ENCODE assay signal across 21 cellular contexts in the genomic region with DNA sequence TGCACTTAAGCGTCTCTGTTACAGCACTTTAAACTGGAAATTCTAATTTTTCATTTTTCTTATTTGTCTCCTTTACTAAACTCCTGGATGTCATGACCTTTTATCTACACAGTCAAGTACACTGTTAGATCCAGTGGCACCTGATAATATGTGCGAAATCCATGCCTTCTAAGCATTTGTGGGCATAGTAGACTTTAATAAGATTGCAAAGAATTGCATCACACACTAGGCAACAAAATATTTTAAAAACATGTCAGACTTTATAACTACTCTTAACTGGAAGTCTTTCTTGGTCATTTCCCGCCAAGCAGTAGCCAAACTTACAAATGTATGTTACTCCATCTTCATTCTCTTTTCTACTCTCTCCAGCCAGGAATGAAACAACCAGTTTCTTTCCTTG. TPM values are rescaled to one million over a fixed set of nuclear protein-coding genes. Genes with fewer than 3 reads are reported as not detected.
DNase-seq lines count a peak whose midpoint lies in the region; TF ChIP-seq lines count a peak whose summit lies in the region.
"Had no signal": no experiment of that assay in that cellular context is flagged by ENCODE, and none has a peak within 500 bp of the region (broad histone marks: within the 10 kb centered on the region; RNA-seq: fewer than 3 reads in every experiment).

No MANE protein-coding gene starts in this region.

- H3K79me2 ChIP-seq in hepatocyte: no peaks in the 10 kb centered on the region

- no peaks in the 10 kb centered on the region for H4K20me1 ChIP-seq in hepatocyte (ENCODE audit: insufficient read depth, poor library complexity, severe bottlenecking)
- H4K20me1 ChIP-seq: BLaER1 treated with 17β-estradiol and CSF1 and Interleukin-3, amounts not matched to agents 10 nM and 100 nM had no signal

- no peak overlapping the region for H3K9ac ChIP-seq in adipocyte (ENCODE audit: low read length)
- H3K9ac ChIP-seq: BLaER1 treated with 17β-estradiol and CSF1 and Interleukin-3, amounts not matched to agents 10 nM and 100 nM had no signal

- H3K4me1 ChIP-seq in adipocyte (ENCODE audit: control insufficient read depth, insufficient read depth, low read length): no peaks in the 10 kb centered on the region
- peaks cover 8% of the 10 kb centered on the region for H3K4me1 ChIP-seq in hepatocyte (ENCODE audit: insufficient read depth)
- H3K4me1 ChIP-seq in thyroid gland: no peaks in the 10 kb centered on the region
- H3K4me1 ChIP-seq: BLaER1 treated with 17β-estradiol and CSF1 and Interleukin-3, amounts not matched to agents 10 nM and 100 nM had no signal

- TF ChIP-seq CTCF in hepatocyte (IDR thresholded peaks at IDR 0.05; ENCODE audit: poor library complexity) (no peak), thyroid gland (IDR thresholded peaks at IDR 0.05) (no peak)

- H3K4me3 ChIP-seq in adipocyte (ENCODE audit: low read length) (no peak overlapping the region), hepatocyte (no peak overlapping the region), thyroid gland (replicated peaks in 1 of 3) (no peak overlapping the region)
- H3K4me3 ChIP-seq: BLaER1 treated with 17β-estradiol and CSF1 and Interleukin-3, amounts not matched to agents 10 nM and 100 nM; Peyer's patch had no signal

- H3K9me3 ChIP-seq in adipocyte (ENCODE audit: control insufficient read depth, low read length) (no peaks in the 10 kb centered on the region), hepatocyte (ENCODE audit: low read depth) (no peaks in the 10 kb centered on the region), thyroid gland (no peaks in the 10 kb centered on the region)
- H3K9me3 ChIP-seq: Peyer's patch had no signal

- no peak for TF ChIP-seq POLR2A in thyroid gland (IDR thresholded peaks at IDR 0.05)

- H3K27me3 ChIP-seq in adipocyte (replicated peaks; ENCODE audit: control insufficient read depth, insufficient read depth, low read length) (peaks cover 6% of the 10 kb centered on the region), hepatocyte (no peaks in the 10 kb centered on the region), thyroid gland (no peaks in the 10 kb centered on the region)
- H3K27me3 ChIP-seq: BLaER1 treated with 17β-estradiol and CSF1 and Interleukin-3, amounts not matched to agents 10 nM and 100 nM; Peyer's patch had no signal

- DNase-seq in OCI-M1 (lab: John Stamatoyannopoulos, UW) (peak; percentile 36), adipocyte (ENCODE audit: low read depth) (peak; percentile 11), hepatocyte (ENCODE audit: low spot score) (no peak), renal cortical epithelial cell (ENCODE audit: low read depth) (peak; percentile 7), DMS114 treated with DMSO at 0.1 percent for 48 hours (lab: John Stamatoyannopoulos, UW; ENCODE audit: unreplicated experiment) (no peak), NCI-H146 treated with DMSO at 0.1 percent for 48 hours (lab: John Stamatoyannopoulos, UW; ENCODE audit: unreplicated experiment) (no peak), thyroid gland (no peak)
- no peak for DNase-seq in stimulated activated CD4-positive, alpha-beta T cell treated with anti-CD3 and anti-CD28 coated beads, Interleukin-1b, Interleukin-23, amount 100 ng/mL, for 48 hours
- DNase-seq: CD4-positive, alpha-beta memory T cell; EL; GF-D8; KBM-7; MM.1S; NCI-H1092 treated with DMSO at 0.1 percent for 48 hours; NCI-H1436 treated with DMSO at 0.1 percent for 48 hours; NCI-H2029; NCI-H226; NCI-H510A treated with DMSO at 0.1 percent for 48 hours; NCI-H748 treated with DMSO at 0.1 percent for 48 hours; Peyer's patch had no signal

- no peaks in the 10 kb centered on the region for H3K36me3 ChIP-seq in adipocyte (ENCODE audit: control insufficient read depth, insufficient read depth, low read length, severe bottlenecking)
- no peaks in the 10 kb centered on the region for H3K36me3 ChIP-seq in hepatocyte (replicated peaks; ENCODE audit: insufficient read depth, low read depth)
- H3K36me3 ChIP-seq in thyroid gland: no peaks in the 10 kb centered on the region
- H3K36me3 ChIP-seq: BLaER1 treated with 17β-estradiol and CSF1 and Interleukin-3, amounts not matched to agents 10 nM and 100 nM; Peyer's patch had no signal

- no peak overlapping the region for H2AFZ ChIP-seq in hepatocyte

- H3K9me2 ChIP-seq in hepatocyte (replicated peaks; ENCODE audit: insufficient read depth): no peaks in the 10 kb centered on the region

- peak overlapping the region; percentile 78 for H3K27ac ChIP-seq in hepatocyte
- no peak overlapping the region for H3K27ac ChIP-seq in thyroid gland
- H3K27ac ChIP-seq: BLaER1 treated with 17β-estradiol and CSF1 and Interleukin-3, amounts not matched to agents 10 nM and 100 nM had no signal

- intact Hi-C loops in thyroid gland (cut with DNase I): no loop called here

- 67% methylated on average over 3 of the region's 3 CpGs for WGBS in hepatocyte (ENCODE audit: low lambda C conversion rate, missing lambda C conversion rate)
- WGBS in thyroid gland, 2 donors: 93 to 96% methylated on average over 3 of the region's 3 CpGs

- peak overlapping the region; percentile 11 for H3K4me2 ChIP-seq in hepatocyte
- H3K4me2 ChIP-seq: BLaER1 treated with 17β-estradiol and CSF1 and Interleukin-3, amounts not matched to agents 10 nM and 100 nM had no signal

RNA-seq across cellular contexts. Expression of gene SPINK1, which starts 5.0 kb away (rescaled TPM):
- total RNA-seq in hepatocyte (988 and 1,467 TPM in 2 replicates), renal cortical epithelial cell (0.40 and 8.2 TPM in 2 replicates), thyroid gland (not detected)
- 2,511 and 2,947 TPM in 2 replicates for polyA plus RNA-seq in hepatocyte
- total RNA-seq: CD4-positive, alpha-beta memory T cell had no signal
- polyA plus RNA-seq: CD4-positive, alpha-beta memory T cell had no signal

RNA-seq across cellular contexts. Expression of gene SCGB3A2, which starts 42.1 kb away (rescaled TPM):
- total RNA-seq in hepatocyte (32.0 and 33.6 TPM in 2 replicates), renal cortical epithelial cell (not detected in 2 replicates), thyroid gland (not detected)
- polyA plus RNA-seq in hepatocyte: 70.6 and 84.7 TPM in 2 replicates
- total RNA-seq: CD4-positive, alpha-beta memory T cell; Peyer's patch had no signal
- polyA plus RNA-seq: CD4-positive, alpha-beta memory T cell had no signal

RNA-seq across cellular contexts. Expression of gene JAKMIP2, which starts 53.9 kb away (rescaled TPM):
- total RNA-seq in hepatocyte (4.3 and 6.1 TPM in 2 replicates), renal cortical epithelial cell (not detected in 2 replicates), thyroid gland (under 1 TPM; under 0.01 to 0.75 (median 0.38) TPM)
- polyA plus RNA-seq in hepatocyte: 1.4 and 3.8 TPM in 2 replicates

Comparison
In these comparisons a context has a peak if more than half of its experiments do, and no peak if none do; other contexts are left out.
1. DNase-seq: peak in OCI-M1 (single experiment), adipocyte (single experiment) and renal cortical epithelial cell (single experiment); none in hepatocyte (single experiment), DMS114 treated with DMSO at 0.1 percent for 48 hours (single experiment), NCI-H146 treated with DMSO at 0.1 percent for 48 hours (single experiment), thyroid gland (0 of 2) and stimulated activated CD4-positive, alpha-beta T cell treated with anti-CD3 and anti-CD28 coated beads, Interleukin-1b, Interleukin-23, amount 100 ng/mL, for 48 hours (single experiment).
2. RNA of gene SPINK1, which starts 5.0 kb away (total RNA-seq): 988 to 1,467 TPM in hepatocyte; 0.40 to 8.2 TPM in renal cortical epithelial cell and not detected in thyroid gland; every median in the first group is over 100 times any median in the second.
3. RNA of gene SCGB3A2, which starts 42.1 kb away (total RNA-seq): 32.0 to 33.6 TPM in hepatocyte; not detected in renal cortical epithelial cell and not detected in thyroid gland; every median in the first group is over 10 times any median in the second.